Comparison of ENCODE assay signal across 1 cellular context in the genomic region with DNA sequence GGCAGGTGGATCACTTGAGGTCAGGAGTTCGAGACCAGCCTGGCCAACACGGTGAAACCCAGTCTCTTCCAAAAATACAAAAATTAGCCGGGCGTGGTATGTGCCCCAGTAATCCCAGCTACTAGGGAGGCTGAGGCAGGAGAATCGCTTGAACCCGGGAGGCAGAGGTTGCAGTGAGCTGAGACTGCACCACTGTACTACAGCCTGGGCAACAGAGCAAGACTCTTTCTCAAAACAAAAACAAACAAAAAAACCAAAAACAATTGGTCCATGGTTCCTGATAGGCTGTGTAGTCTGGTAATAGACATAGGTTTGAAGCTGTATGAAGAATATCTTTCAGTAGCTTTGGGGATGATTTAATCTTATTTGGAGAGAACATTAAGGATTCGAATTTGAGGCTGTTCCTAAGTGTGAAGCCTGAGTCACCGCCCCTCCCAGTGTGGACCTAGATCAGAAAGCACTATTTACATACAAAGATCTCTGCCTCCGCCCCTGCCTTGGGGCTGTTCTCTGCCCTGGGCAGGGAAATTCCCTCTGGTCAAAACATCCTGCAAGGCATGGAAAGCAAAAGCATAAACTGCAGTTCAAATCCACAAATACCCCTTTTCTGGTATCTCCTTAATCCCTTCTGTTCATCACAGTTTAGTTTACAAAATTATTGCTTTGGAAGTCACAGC.
TF ChIP-seq lines count a peak whose summit lies in the region.

No MANE protein-coding gene starts in this region.

TF ChIP-seq in GM23338, 12 proteins besides CTCF, POLR2A, EP300 and RAD21 (continued from another document):
- TF ChIP-seq, protein P1, sequence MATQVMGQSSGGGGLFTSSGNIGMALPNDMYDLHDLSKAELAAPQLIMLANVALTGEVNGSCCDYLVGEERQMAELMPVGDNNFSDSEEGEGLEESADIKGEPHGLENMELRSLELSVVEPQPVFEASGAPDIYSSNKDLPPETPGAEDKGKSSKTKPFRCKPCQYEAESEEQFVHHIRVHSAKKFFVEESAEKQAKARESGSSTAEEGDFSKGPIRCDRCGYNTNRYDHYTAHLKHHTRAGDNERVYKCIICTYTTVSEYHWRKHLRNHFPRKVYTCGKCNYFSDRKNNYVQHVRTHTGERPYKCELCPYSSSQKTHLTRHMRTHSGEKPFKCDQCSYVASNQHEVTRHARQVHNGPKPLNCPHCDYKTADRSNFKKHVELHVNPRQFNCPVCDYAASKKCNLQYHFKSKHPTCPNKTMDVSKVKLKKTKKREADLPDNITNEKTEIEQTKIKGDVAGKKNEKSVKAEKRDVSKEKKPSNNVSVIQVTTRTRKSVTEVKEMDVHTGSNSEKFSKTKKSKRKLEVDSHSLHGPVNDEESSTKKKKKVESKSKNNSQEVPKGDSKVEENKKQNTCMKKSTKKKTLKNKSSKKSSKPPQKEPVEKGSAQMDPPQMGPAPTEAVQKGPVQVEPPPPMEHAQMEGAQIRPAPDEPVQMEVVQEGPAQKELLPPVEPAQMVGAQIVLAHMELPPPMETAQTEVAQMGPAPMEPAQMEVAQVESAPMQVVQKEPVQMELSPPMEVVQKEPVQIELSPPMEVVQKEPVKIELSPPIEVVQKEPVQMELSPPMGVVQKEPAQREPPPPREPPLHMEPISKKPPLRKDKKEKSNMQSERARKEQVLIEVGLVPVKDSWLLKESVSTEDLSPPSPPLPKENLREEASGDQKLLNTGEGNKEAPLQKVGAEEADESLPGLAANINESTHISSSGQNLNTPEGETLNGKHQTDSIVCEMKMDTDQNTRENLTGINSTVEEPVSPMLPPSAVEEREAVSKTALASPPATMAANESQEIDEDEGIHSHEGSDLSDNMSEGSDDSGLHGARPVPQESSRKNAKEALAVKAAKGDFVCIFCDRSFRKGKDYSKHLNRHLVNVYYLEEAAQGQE (IDR thresholded peaks at IDR 0.05; ENCODE audit: unreplicated experiment), result no peak
- TF ChIP-seq POLR2AphosphoS5 (IDR thresholded peaks at IDR 0.05; ENCODE audit: low read depth), result no peak
- TF ChIP-seq ZNF114 (CRISPR knock-in tag; IDR thresholded peaks at IDR 0.05), result no peak
- no peak for TF ChIP-seq NANOG (IDR thresholded peaks at IDR 0.05; ENCODE audit: borderline replicate concordance)
